15 cellular contexts compared by ENCODE assay signal in genomic region chr5:34516686-34517085, GRCh38.
DNase-seq lines count a peak whose midpoint lies in the region; ATAC-seq and TF ChIP-seq lines count a peak whose summit lies in the region.
"Had no signal": no experiment of that assay in that cellular context is flagged by ENCODE, and none has a peak within 500 bp of the region (broad histone marks: within the 10 kb centered on the region; RNA-seq: fewer than 3 reads in every experiment).

No MANE protein-coding gene starts in this region.

- H4K20me1 ChIP-seq in MM.1S (ENCODE audit: insufficient read depth, low read length), result no peaks in the 10 kb centered on the region

- DNase-seq in EH (ENCODE audit: low read depth) (peak; percentile 57), ascending aorta (ENCODE audit: low spot score in 2 of 2) (no peak), lung microvascular endothelial cell (ENCODE audit: low read depth in 2 of 2) (peak; percentile 40 to 52), tibial artery (no peak), MM.1S (no peak), NCI-H2196 treated with DMSO at 0.1 percent for 48 hours (lab: John Stamatoyannopoulos, UW; ENCODE audit: unreplicated experiment) (no peak)
- DNase-seq in natural killer cell treated with Interleukin-12 subunit alpha and Interleukin-12 subunit beta and Interleukin-15 and Interleukin-18, amount 100 ng/mL, for 72 hours (ENCODE audit: low spot score), result no peak
- DNase-seq: Caco-2; CD4-positive, CD25-positive, alpha-beta regulatory T cell; MV-4-11; NCI-H1417; NCI-H2171; NCI-H748 treated with DMSO at 0.1 percent for 48 hours had no signal

- H3K9me3 ChIP-seq in ascending aorta, result no peaks in the 10 kb centered on the region
- no peaks in the 10 kb centered on the region for H3K9me3 ChIP-seq in tibial artery
- H3K9me3 ChIP-seq in MM.1S (replicated peaks; ENCODE audit: insufficient read depth, low read length), result no peaks in the 10 kb centered on the region
- H3K9me3 ChIP-seq: Caco-2, HAP-1 had no signal

- H3K4me3 ChIP-seq in ascending aorta (no peak overlapping the region), tibial artery (no peak overlapping the region), MM.1S (ENCODE audit: low read length) (no peak overlapping the region)
- H3K4me3 ChIP-seq: HAP-1 had no signal

- no peaks in the 10 kb centered on the region for H3F3A ChIP-seq in MM.1S (ENCODE audit: insufficient read depth, low read length)

- H3K79me2 ChIP-seq in MM.1S (ENCODE audit: low read length), result no peaks in the 10 kb centered on the region

- peaks cover 9 to 17% of the 10 kb centered on the region in 2 donors for H3K27me3 Mint-ChIP-seq in natural killer cell treated with Interleukin-12 subunit alpha and Interleukin-12 subunit beta and Interleukin-15 and Interleukin-18, amount 100 ng/mL, for 72 hours

- intact Hi-C loops in ascending aorta (cut with DNase I), result loop anchor here (2.0 kb wide), 1 partner anchor 14 kb away; no protein-coding TSS in a partner anchor
- intact Hi-C loops in tibial artery (cut with DNase I; ENCODE audit: low total_unique reads), result no loop called here

- no peak for ATAC-seq in natural killer cell treated with Interleukin-12 subunit alpha and Interleukin-12 subunit beta and Interleukin-15 and Interleukin-18, amount 100 ng/mL, for 72 hours

- H2AFZ ChIP-seq in MM.1S (ENCODE audit: low read length), result no peak overlapping the region

- no peak overlapping the region for H3K4me2 ChIP-seq in MM.1S (ENCODE audit: low read depth, low read length)

- H3K27me3 ChIP-seq in ascending aorta, result no peaks in the 10 kb centered on the region
- H3K27me3 ChIP-seq in tibial artery, result no peaks in the 10 kb centered on the region
- H3K27me3 ChIP-seq in MM.1S (replicated peaks; ENCODE audit: insufficient read depth, low read length), result no peaks in the 10 kb centered on the region

- H3K9me2 ChIP-seq in MM.1S (replicated peaks; ENCODE audit: insufficient read depth, low read length), result no peaks in the 10 kb centered on the region

- H3K9ac ChIP-seq in MM.1S (ENCODE audit: low read length), result no peak overlapping the region

- no peaks in the 10 kb centered on the region for H3K36me3 Mint-ChIP-seq in natural killer cell treated with Interleukin-12 subunit alpha and Interleukin-12 subunit beta and Interleukin-15 and Interleukin-18, amount 100 ng/mL, for 72 hours
- H3K36me3 Mint-ChIP-seq: CD4-positive, CD25-positive, alpha-beta regulatory T cell had no signal

- H3K36me3 ChIP-seq in ascending aorta (no peaks in the 10 kb centered on the region), tibial artery (no peaks in the 10 kb centered on the region), MM.1S (replicated peaks; ENCODE audit: insufficient read depth, low read length) (no peaks in the 10 kb centered on the region)
- H3K36me3 ChIP-seq: HAP-1 had no signal

- H3K4me1 ChIP-seq in ascending aorta, result peaks cover 0 to 32% of the 10 kb centered on the region in 2 donors
- peaks cover 0 to 45% (median 14%) of the 10 kb centered on the region in 4 donors for H3K4me1 ChIP-seq in tibial artery
- no peaks in the 10 kb centered on the region for H3K4me1 ChIP-seq in MM.1S (ENCODE audit: low read length)
- H3K4me1 ChIP-seq: HAP-1 had no signal

- H3K27ac ChIP-seq in ascending aorta (peak overlapping the region; percentile 81 to 85), tibial artery (peak overlapping the region; percentile 8 to 68), MM.1S (ENCODE audit: low read length) (no peak overlapping the region)
- H3K27ac ChIP-seq: RWPE1 had no signal

- H3K4me3 Mint-ChIP-seq in natural killer cell treated with Interleukin-12 subunit alpha and Interleukin-12 subunit beta and Interleukin-15 and Interleukin-18, amount 100 ng/mL, for 72 hours, result no peak overlapping the region

- TF ChIP-seq CTCF in ascending aorta (IDR thresholded peaks at IDR 0.05) (no peak), tibial artery (IDR thresholded peaks at IDR 0.05) (no peak), MM.1S (IDR thresholded peaks at IDR 0.05; ENCODE audit: low read length) (no peak)

- peaks cover 5% of the 10 kb centered on the region in 2 donors for H3K4me1 Mint-ChIP-seq in natural killer cell treated with Interleukin-12 subunit alpha and Interleukin-12 subunit beta and Interleukin-15 and Interleukin-18, amount 100 ng/mL, for 72 hours (ENCODE audit: low read depth in 2 of 2)
- H3K4me1 Mint-ChIP-seq: CD4-positive, CD25-positive, alpha-beta regulatory T cell had no signal

- H3K27ac Mint-ChIP-seq in natural killer cell treated with Interleukin-12 subunit alpha and Interleukin-12 subunit beta and Interleukin-15 and Interleukin-18, amount 100 ng/mL, for 72 hours, result no peak overlapping the region

- H3K9me3 Mint-ChIP-seq in natural killer cell treated with Interleukin-12 subunit alpha and Interleukin-12 subunit beta and Interleukin-15 and Interleukin-18, amount 100 ng/mL, for 72 hours, result no peaks in the 10 kb centered on the region

Comparison
In these comparisons a context has a peak if more than half of its experiments do, and no peak if none do; other contexts are left out.
1. DNase-seq: peak in EH (single experiment) and lung microvascular endothelial cell (2 of 2); none in ascending aorta (0 of 2), tibial artery (0 of 2), natural killer cell treated with Interleukin-12 subunit alpha and Interleukin-12 subunit beta and Interleukin-15 and Interleukin-18, amount 100 ng/mL, for 72 hours (single experiment), MM.1S (single experiment) and NCI-H2196 treated with DMSO at 0.1 percent for 48 hours (single experiment).